In the genomic region with DNA sequence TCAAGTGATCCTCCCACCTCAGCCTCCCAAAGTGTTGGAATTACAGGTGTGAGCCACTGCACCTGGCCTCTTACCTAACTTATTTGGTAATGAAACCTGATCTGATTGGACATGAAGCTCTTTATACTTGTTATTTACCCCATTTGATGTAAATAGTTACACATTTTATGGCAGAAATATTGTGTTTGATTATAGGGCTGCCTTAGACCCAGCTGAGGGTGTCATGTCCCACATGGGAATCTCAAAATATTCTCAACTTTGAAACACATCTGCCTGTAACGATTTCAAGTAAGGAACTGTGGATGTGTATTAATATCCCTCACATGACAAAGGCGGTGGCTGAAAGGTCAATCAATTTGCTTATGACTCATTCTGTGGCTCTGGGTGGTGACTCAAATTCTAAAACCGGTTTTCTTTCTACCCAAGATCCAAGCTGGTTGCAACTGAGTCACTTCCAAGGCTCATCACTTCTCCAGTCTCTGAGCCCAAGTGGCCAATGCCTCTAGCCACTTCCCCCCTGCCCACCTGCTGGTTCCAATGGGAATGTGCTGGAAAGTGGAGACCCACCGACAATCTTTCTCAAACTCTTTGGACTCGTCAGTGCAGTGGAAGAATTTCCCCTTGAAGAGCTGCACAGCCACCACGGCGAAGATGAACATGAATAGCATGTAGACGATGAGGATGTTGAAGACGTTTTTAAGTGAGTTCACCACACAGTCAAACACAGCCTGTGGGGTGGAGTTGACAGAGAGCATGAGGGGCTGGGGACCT, we compare ENCODE assay signal across 9 cellular contexts.
DNase-seq lines count a peak whose midpoint lies in the region; ATAC-seq and TF ChIP-seq lines count a peak whose summit lies in the region.
"Had no signal": no experiment of that assay in that cellular context is flagged by ENCODE, and none has a peak within 500 bp of the region (broad histone marks: within the 10 kb centered on the region; RNA-seq: fewer than 3 reads in every experiment).

No MANE protein-coding gene starts in this region.

- peak overlapping the region; percentile 69 for H3K9ac ChIP-seq in adipocyte (ENCODE audit: low read length)

- peak; percentile 47 for DNase-seq in DMS53 treated with DMSO at 0.1 percent for 48 hours (lab: John Stamatoyannopoulos, UW; ENCODE audit: unreplicated experiment)
- DNase-seq in LNCaP clone FGC (ENCODE audit: low read depth), result peak; percentile 11
- peak; percentile 69 for DNase-seq in adipocyte (ENCODE audit: low read depth)
- peak; percentile 98 for DNase-seq in osteoblast (ENCODE audit: insufficient read length, low spot score, missing footprints)
- DNase-seq in GF-D8 (lab: John Stamatoyannopoulos, UW), result no peak
- no peak for DNase-seq in occipital lobe (lab: John Stamatoyannopoulos, UW)

- H3K79me2 ChIP-seq in osteoblast (ENCODE audit: insufficient read depth, low read length), result no peaks in the 10 kb centered on the region

- TF ChIP-seq CTCF in LNCaP clone FGC (IDR thresholded peaks at IDR 0.05; ENCODE audit: control insufficient read depth, extremely low read depth, insufficient read depth) (no peak), osteoblast (IDR thresholded peaks at IDR 0.05; ENCODE audit: extremely low read depth, low read depth, low read length) (no peak)

- H4K20me1 ChIP-seq in osteoblast (ENCODE audit: insufficient read depth, low read length), result no peaks in the 10 kb centered on the region

- peaks cover 5% of the 10 kb centered on the region for H3K9me3 ChIP-seq in adipocyte (ENCODE audit: control insufficient read depth, low read length)
- no peaks in the 10 kb centered on the region for H3K9me3 ChIP-seq in osteoblast (ENCODE audit: low read depth, low read length)
- H3K9me3 ChIP-seq: Peyer's patch had no signal

- H2AFZ ChIP-seq in osteoblast (ENCODE audit: low read length), result peak overlapping the region; percentile 43

- H3K4me2 ChIP-seq in osteoblast (ENCODE audit: insufficient read depth, low read length), result peak overlapping the region; percentile 54

- ATAC-seq in GM21529 (IDR thresholded peaks at IDR 0.05; ENCODE audit: unreplicated experiment) (peak; percentile 67), GM18858 (IDR thresholded peaks at IDR 0.05; ENCODE audit: unreplicated experiment) (no peak)

- H3K36me3 ChIP-seq in adipocyte (ENCODE audit: control insufficient read depth, insufficient read depth, low read length, severe bottlenecking) (peaks cover 6% of the 10 kb centered on the region), osteoblast (ENCODE audit: insufficient read depth, low read length) (no peaks in the 10 kb centered on the region)
- H3K36me3 ChIP-seq: Peyer's patch had no signal

- peak overlapping the region; percentile 81 for H3K27ac ChIP-seq in osteoblast (ENCODE audit: low read depth, low read length)

- no peaks in the 10 kb centered on the region for H3K27me3 ChIP-seq in adipocyte (replicated peaks; ENCODE audit: control insufficient read depth, insufficient read depth, low read length)
- H3K27me3 ChIP-seq in osteoblast (ENCODE audit: insufficient read depth, low read length), result no peaks in the 10 kb centered on the region

- H3K4me3 ChIP-seq in LNCaP clone FGC (ENCODE audit: low read depth, low read length), result no peak overlapping the region
- peak overlapping the region; percentile 42 for H3K4me3 ChIP-seq in adipocyte (ENCODE audit: low read length)
- H3K4me3 ChIP-seq in osteoblast (ENCODE audit: insufficient read depth, low read length), result peak overlapping the region; percentile 21
- H3K4me3 ChIP-seq: Peyer's patch had no signal

- peaks cover 21% of the 10 kb centered on the region for H3K4me1 ChIP-seq in adipocyte (ENCODE audit: control insufficient read depth, insufficient read depth, low read length)
- peaks cover 17% of the 10 kb centered on the region for H3K4me1 ChIP-seq in osteoblast (ENCODE audit: insufficient read depth, low read length)

Comparison
In these comparisons a context has a peak if more than half of its experiments do, and no peak if none do; other contexts are left out.
1. DNase-seq: peak in DMS53 treated with DMSO at 0.1 percent for 48 hours (single experiment), LNCaP clone FGC (single experiment), adipocyte (single experiment) and osteoblast (single experiment); none in GF-D8 (single experiment) and occipital lobe (single experiment).